15 cellular contexts compared by ENCODE assay signal in the genomic region with DNA sequence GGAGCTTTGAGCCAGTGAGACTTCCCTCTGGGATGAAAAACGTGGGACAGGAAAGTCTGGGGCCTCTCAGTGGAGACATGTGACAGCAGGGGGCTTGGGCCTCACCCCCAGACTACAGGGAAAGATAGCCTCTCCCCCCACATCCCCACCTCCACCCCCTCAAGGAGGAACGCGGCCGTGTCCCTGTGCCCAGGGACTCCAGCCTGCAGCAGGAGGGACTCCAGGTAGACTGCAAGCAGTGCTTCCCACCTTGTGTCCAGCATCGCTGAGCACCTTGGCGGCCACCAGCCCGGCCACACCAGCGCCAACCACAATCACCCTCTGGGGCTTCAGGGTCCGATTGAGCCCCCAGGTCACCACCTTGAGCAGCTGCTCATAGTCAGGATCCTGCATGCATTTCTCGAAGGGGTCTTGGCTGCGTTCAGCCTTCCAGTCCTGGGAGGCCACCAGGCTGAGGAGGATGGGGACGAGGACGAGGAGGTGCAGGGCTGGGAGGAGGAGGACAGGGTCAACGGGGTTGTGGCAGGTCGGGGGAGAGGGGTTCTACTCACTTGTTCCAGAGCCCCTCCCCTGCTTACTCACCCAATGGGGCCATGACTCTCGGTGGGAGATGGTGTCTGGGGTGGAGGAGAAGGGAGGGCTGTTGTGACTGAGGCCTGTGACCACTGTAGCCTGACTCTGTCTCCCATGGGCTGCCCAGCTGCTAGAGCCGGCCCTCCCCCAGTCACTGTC. TPM values are rescaled to one million over a fixed set of nuclear protein-coding genes. Genes with fewer than 3 reads are reported as not detected.
A peak's percentile ranks its signal among the peaks of the same experiment; 100 is the strongest.
DNase-seq lines count a peak whose midpoint lies in the region; ATAC-seq and TF ChIP-seq lines count a peak whose summit lies in the region.
"Had no signal": no experiment of that assay in that cellular context is flagged by ENCODE, and none has a peak within 500 bp of the region (broad histone marks: within the 10 kb centered on the region; RNA-seq: fewer than 3 reads in every experiment).

No MANE protein-coding gene starts in this region.

- CTCF ChIA-PET in CD8-positive, alpha-beta T cell (lab: Charles Lee), result interaction anchor here (1.7 kb wide), 1 partner anchor 14 kb away, joined by 5 read pairs; no protein-coding TSS in a partner anchor
- CTCF ChIA-PET in activated CD8-positive, alpha-beta T cell treated with anti-CD3 and anti-CD28 coated beads for 36 hours (lab: Charles Lee), result interaction anchor here (1.7 to 2.7 kb wide), 2 partner anchors 16 to 223 kb away, joined by 4 to 7 read pairs; no protein-coding TSS in a partner anchor

- H3K27me3 Mint-ChIP-seq in CD8-positive, alpha-beta T cell (ENCODE audit: low read depth), result no peaks in the 10 kb centered on the region
- H3K27me3 Mint-ChIP-seq in activated CD8-positive, alpha-beta T cell treated with anti-CD3 and anti-CD28 coated beads for 36 hours, result no peaks in the 10 kb centered on the region
- peaks cover 3 to 18% (median 3%) of the 10 kb centered on the region in 3 donors for H3K27me3 Mint-ChIP-seq in immature natural killer cell (ENCODE audit: low read depth in 3 of 3)

- H3K4me3 Mint-ChIP-seq in CD8-positive, alpha-beta T cell, result peak overlapping the region; percentile 50
- H3K4me3 Mint-ChIP-seq in activated CD8-positive, alpha-beta T cell treated with anti-CD3 and anti-CD28 coated beads for 36 hours, result peak overlapping the region; percentile 75
- H3K4me3 Mint-ChIP-seq in immature natural killer cell, result peak overlapping the region in 1 of 5 donors; percentile 8

- POLR2A ChIA-PET in CD8-positive, alpha-beta T cell (lab: Charles Lee), result interaction anchor here (1.2 kb wide), 1 partner anchor 45 kb away, joined by 3 read pairs; no protein-coding TSS in a partner anchor
- POLR2A ChIA-PET in activated CD8-positive, alpha-beta T cell treated with anti-CD3 and anti-CD28 coated beads for 36 hours (lab: Charles Lee), result interaction anchor here (0.8 to 8.9 kb wide), 6 partner anchors 10 to 89 kb away, joined by 3 to 59 read pairs (median 5); a partner anchor contains a TSS

- H3K36me3 ChIP-seq in CD8-positive, alpha-beta T cell (ENCODE audit: insufficient read depth, low read length), result no peaks in the 10 kb centered on the region
- H3K36me3 ChIP-seq: right atrium auricular region, thyroid gland had no signal

- H3K4me1 Mint-ChIP-seq in CD8-positive, alpha-beta T cell (ENCODE audit: low read depth), result peaks cover 26% of the 10 kb centered on the region
- peaks cover 59% of the 10 kb centered on the region for H3K4me1 Mint-ChIP-seq in activated CD8-positive, alpha-beta T cell treated with anti-CD3 and anti-CD28 coated beads for 36 hours (ENCODE audit: low read depth)
- H3K4me1 Mint-ChIP-seq in immature natural killer cell, result peaks cover 18 to 25% of the 10 kb centered on the region in 2 donors

- no peaks in the 10 kb centered on the region for H3K36me3 Mint-ChIP-seq in CD8-positive, alpha-beta T cell
- H3K36me3 Mint-ChIP-seq in activated CD8-positive, alpha-beta T cell treated with anti-CD3 and anti-CD28 coated beads for 36 hours (ENCODE audit: low read depth), result no peaks in the 10 kb centered on the region
- peaks cover 0 to 3% (median 0%) of the 10 kb centered on the region in 3 donors for H3K36me3 Mint-ChIP-seq in immature natural killer cell

- H3K27ac Mint-ChIP-seq in CD8-positive, alpha-beta T cell, result peak overlapping the region; percentile 94
- H3K27ac Mint-ChIP-seq in activated CD8-positive, alpha-beta T cell treated with anti-CD3 and anti-CD28 coated beads for 36 hours, result peak overlapping the region; percentile 96
- H3K27ac Mint-ChIP-seq in immature natural killer cell, result peak overlapping the region in 4 of 6 donors; percentile 85 to 96 (median 90)

- H3K9me3 Mint-ChIP-seq in CD8-positive, alpha-beta T cell, result no peaks in the 10 kb centered on the region
- no peaks in the 10 kb centered on the region for H3K9me3 Mint-ChIP-seq in activated CD8-positive, alpha-beta T cell treated with anti-CD3 and anti-CD28 coated beads for 36 hours
- peaks cover 0 to 1% (median 0%) of the 10 kb centered on the region in 6 donors for H3K9me3 Mint-ChIP-seq in immature natural killer cell

- no peak for DNase-seq in CD8-positive, alpha-beta T cell
- peak; percentile 48 for DNase-seq in activated CD8-positive, alpha-beta T cell treated with anti-CD3 and anti-CD28 coated beads for 36 hours
- DNase-seq in immature natural killer cell (no peak), caudate nucleus (lab: John Stamatoyannopoulos, UW) (no peak)
- DNase-seq: body of pancreas, Caco-2, NCI-H1092 treated with DMSO at 0.1 percent for 48 hours, NCI-H226, thyroid gland had no signal

- H3K4me1 ChIP-seq in CD8-positive, alpha-beta T cell (ENCODE audit: insufficient read depth, low read length), result peaks cover 19% of the 10 kb centered on the region
- H3K4me1 ChIP-seq: body of pancreas, Caco-2 had no signal

- no peaks in the 10 kb centered on the region for H3K9me3 ChIP-seq in CD8-positive, alpha-beta T cell (ENCODE audit: low read length)
- H3K9me3 ChIP-seq: body of pancreas, Caco-2, right atrium auricular region, thyroid gland had no signal

- no peak overlapping the region for H3K27ac ChIP-seq in CD8-positive, alpha-beta T cell (ENCODE audit: low read depth, low read length)
- H3K27ac ChIP-seq in caudate nucleus (ENCODE audit: low read depth, low read length), result no peak overlapping the region
- H3K27ac ChIP-seq: body of pancreas, thyroid gland had no signal

- intact Hi-C loops in CD8-positive, alpha-beta T cell (cut with DNase I, micrococcal nuclease), result no loop called here
- intact Hi-C loops in activated CD8-positive, alpha-beta T cell treated with anti-CD3 and anti-CD28 coated beads for 36 hours (cut with micrococcal nuclease), result loop anchor here (5.0 kb wide), 1 partner anchor 37 kb away; no protein-coding TSS in a partner anchor

- H3K27me3 ChIP-seq in CD8-positive, alpha-beta T cell (ENCODE audit: insufficient read depth, low read length), result no peaks in the 10 kb centered on the region
- H3K27me3 ChIP-seq: body of pancreas, right atrium auricular region, thyroid gland had no signal

- ATAC-seq in CD8-positive, alpha-beta T cell, result no peak
- ATAC-seq in activated CD8-positive, alpha-beta T cell treated with anti-CD3 and anti-CD28 coated beads for 36 hours, result no peak
- ATAC-seq in HG03196 (IDR thresholded peaks at IDR 0.05; ENCODE audit: unreplicated experiment) (no peak), HG03139 (IDR thresholded peaks at IDR 0.05; ENCODE audit: unreplicated experiment) (no peak), HG03045 (IDR thresholded peaks at IDR 0.05; ENCODE audit: unreplicated experiment) (no peak)
- ATAC-seq: body of pancreas, HCT116 had no signal

- H3K4me3 ChIP-seq in CD8-positive, alpha-beta T cell (ENCODE audit: low read depth, low read length), result no peak overlapping the region
- peak overlapping the region; percentile 76 for H3K4me3 ChIP-seq in GM12875 (ENCODE audit: low read depth, low read length)
- H3K4me3 ChIP-seq: body of pancreas, right atrium auricular region, thyroid gland had no signal

- TF ChIP-seq CTCF in CD8-positive, alpha-beta T cell (IDR thresholded peaks at IDR 0.05), result no peak
- no peak for TF ChIP-seq CTCF in GM12875 (IDR thresholded peaks at IDR 0.05; ENCODE audit: borderline replicate concordance, insufficient read depth, low read depth, low read length)
- TF ChIP-seq CTCF in activated CD8-positive, alpha-beta T cell treated with anti-CD3 and anti-CD28 coated beads for 36 hours (IDR thresholded peaks at IDR 0.05), result no peak

RNA-seq across cellular contexts. Expression of a gene that starts 1.0 kb away (rescaled TPM):
- total RNA-seq in CD8-positive, alpha-beta T cell, result 1 to 10 TPM; 7.9 to 8.1 TPM
- 10 to 100 TPM; 16.1 to 16.2 TPM for total RNA-seq in activated CD8-positive, alpha-beta T cell treated with anti-CD3 and anti-CD28 coated beads for 36 hours
- polyA plus RNA-seq in immature natural killer cell, result under 1 TPM in 2 of 3 donors, not detected in 1; 0.27 to 0.40 TPM

RNA-seq across cellular contexts. Expression of a gene that starts 18.2 kb away (rescaled TPM):
- 10 to 100 TPM; 31.1 to 31.2 TPM for total RNA-seq in CD8-positive, alpha-beta T cell
- total RNA-seq in activated CD8-positive, alpha-beta T cell treated with anti-CD3 and anti-CD28 coated beads for 36 hours, result 10 to 100 TPM; 26.6 to 26.8 TPM
- 10 to 100 TPM in 1 of 3 donors, 1 to 10 TPM in 2; 7.1 to 18.4 (median 7.3) TPM for polyA plus RNA-seq in immature natural killer cell

RNA-seq across cellular contexts. Expression of a gene that starts 18.6 kb away (rescaled TPM):
- 10 to 100 TPM; 12.6 to 14.1 TPM for total RNA-seq in CD8-positive, alpha-beta T cell
- total RNA-seq in activated CD8-positive, alpha-beta T cell treated with anti-CD3 and anti-CD28 coated beads for 36 hours, result 10 to 100 TPM; 17.5 to 19.5 TPM
- polyA plus RNA-seq in immature natural killer cell, result 1 to 10 TPM; 2.5 to 4.7 (median 3.3) TPM

RNA-seq across cellular contexts. Expression of a gene that starts 28.4 kb away (rescaled TPM):
- 100 to 1,000 TPM in 1 of 2 experiments, 10 to 100 TPM in 1; 98.9 to 114 TPM for total RNA-seq in CD8-positive, alpha-beta T cell
- 10 to 100 TPM; 58.8 to 65.9 TPM for total RNA-seq in activated CD8-positive, alpha-beta T cell treated with anti-CD3 and anti-CD28 coated beads for 36 hours
- polyA plus RNA-seq in immature natural killer cell, result 10 to 100 TPM; 36.4 to 55.1 (median 41.4) TPM

RNA-seq across cellular contexts. Expression of a gene that starts 33.3 kb away (rescaled TPM):
- 10 to 100 TPM; 14.1 to 16.7 TPM for total RNA-seq in CD8-positive, alpha-beta T cell
- total RNA-seq in activated CD8-positive, alpha-beta T cell treated with anti-CD3 and anti-CD28 coated beads for 36 hours, result 10 to 100 TPM; 11.8 TPM
- 1 to 10 TPM; 1.2 to 3.1 (median 2.8) TPM for polyA plus RNA-seq in immature natural killer cell
